In the genomic region with DNA sequence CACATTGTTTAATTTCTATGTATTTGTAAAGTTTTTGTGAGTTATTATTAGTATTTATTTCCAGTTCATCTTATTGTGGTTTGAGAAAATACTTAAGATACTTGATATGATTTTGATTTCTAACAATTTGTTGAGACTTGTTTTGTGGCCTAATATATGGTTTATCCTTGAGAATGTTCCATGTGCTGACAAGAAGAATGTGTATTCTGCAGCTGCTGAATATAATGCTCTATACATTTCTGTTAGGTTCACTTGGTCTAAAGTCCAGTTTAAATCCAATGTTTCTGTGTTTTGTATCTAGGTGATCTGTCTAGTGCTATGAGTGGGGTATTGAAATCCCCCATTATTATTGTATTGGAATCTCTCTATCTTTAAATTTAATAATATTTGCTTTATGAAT, we compare ENCODE assay signal across 27 cellular contexts.
"Had no signal": no experiment of that assay in that cellular context is flagged by ENCODE, and none has a peak within 500 bp of the region (broad histone marks: within the 10 kb centered on the region; RNA-seq: fewer than 3 reads in every experiment).

No MANE protein-coding gene starts in this region.

- H3K27ac Mint-ChIP-seq: dendritic cell treated with granulocyte-macrophage colony-stimulating factor and Interleukin-4, amounts not matched to agents 40 ng/mL and 50 ng/mL, for 4 days; effector memory CD8-positive, alpha-beta T cell; endodermal cell; mesothelial cell of epicardium; naive B cell; naive thymus-derived CD8-positive, alpha-beta T cell had no signal

- H3K4me1 ChIP-seq: colonic mucosa, esophagus squamous epithelium, heart right ventricle, left lung, lower lobe of right lung had no signal

- FAIRE-seq: endometrium had no signal

- H3K27me3 Mint-ChIP-seq: dendritic cell treated with granulocyte-macrophage colony-stimulating factor and Interleukin-4, amounts not matched to agents 40 ng/mL and 50 ng/mL, for 4 days; effector memory CD8-positive, alpha-beta T cell; naive B cell; naive thymus-derived CD8-positive, alpha-beta T cell had no signal

- H3K27ac ChIP-seq: colonic mucosa, epithelial cell of prostate, esophagus squamous epithelium, heart right ventricle, left lung, lower lobe of right lung had no signal

- DNase-seq: colonic mucosa; cortex of kidney; effector CD8-positive, alpha-beta T cell; effector memory CD8-positive, alpha-beta T cell; endodermal cell; erythroblast; esophagus squamous epithelium; foreskin fibroblast; foreskin melanocyte; glutamatergic neuron; head of caudate nucleus; heart right ventricle; hippocampal formation; islet precursor cell; left cardiac atrium; left ventricle myocardium superior; lower lobe of right lung; mesenchymal stem cell; mucosa of descending colon; naive B cell; naive thymus-derived CD8-positive, alpha-beta T cell had no signal

- H3K9me3 Mint-ChIP-seq: endodermal cell had no signal

- H3K4me1 Mint-ChIP-seq: endodermal cell; mesothelial cell of epicardium; naive B cell; naive thymus-derived CD8-positive, alpha-beta T cell had no signal

- H3K36me3 ChIP-seq: colonic mucosa, esophagus squamous epithelium, left lung, lower lobe of right lung had no signal

- H3K4me3 ChIP-seq: colonic mucosa, esophagus squamous epithelium, heart right ventricle, left lung, lower lobe of right lung, mucosa of descending colon had no signal

- H3K27me3 ChIP-seq: colonic mucosa, esophagus squamous epithelium, heart right ventricle, left lung had no signal

- H3K9me3 ChIP-seq: colonic mucosa had no signal

- ATAC-seq: effector memory CD8-positive, alpha-beta T cell; esophagus mucosa; heart right ventricle; left cardiac atrium; left lung; left ventricle myocardium superior; lower lobe of right lung; mucosa of descending colon; naive thymus-derived CD8-positive, alpha-beta T cell had no signal

- H3K4me3 Mint-ChIP-seq: dendritic cell treated with granulocyte-macrophage colony-stimulating factor and Interleukin-4, amounts not matched to agents 40 ng/mL and 50 ng/mL, for 4 days; effector memory CD8-positive, alpha-beta T cell; endodermal cell; mesothelial cell of epicardium; naive B cell; naive thymus-derived CD8-positive, alpha-beta T cell had no signal
